Comparison of ENCODE assay signal across 1 cellular context in the genomic region with DNA sequence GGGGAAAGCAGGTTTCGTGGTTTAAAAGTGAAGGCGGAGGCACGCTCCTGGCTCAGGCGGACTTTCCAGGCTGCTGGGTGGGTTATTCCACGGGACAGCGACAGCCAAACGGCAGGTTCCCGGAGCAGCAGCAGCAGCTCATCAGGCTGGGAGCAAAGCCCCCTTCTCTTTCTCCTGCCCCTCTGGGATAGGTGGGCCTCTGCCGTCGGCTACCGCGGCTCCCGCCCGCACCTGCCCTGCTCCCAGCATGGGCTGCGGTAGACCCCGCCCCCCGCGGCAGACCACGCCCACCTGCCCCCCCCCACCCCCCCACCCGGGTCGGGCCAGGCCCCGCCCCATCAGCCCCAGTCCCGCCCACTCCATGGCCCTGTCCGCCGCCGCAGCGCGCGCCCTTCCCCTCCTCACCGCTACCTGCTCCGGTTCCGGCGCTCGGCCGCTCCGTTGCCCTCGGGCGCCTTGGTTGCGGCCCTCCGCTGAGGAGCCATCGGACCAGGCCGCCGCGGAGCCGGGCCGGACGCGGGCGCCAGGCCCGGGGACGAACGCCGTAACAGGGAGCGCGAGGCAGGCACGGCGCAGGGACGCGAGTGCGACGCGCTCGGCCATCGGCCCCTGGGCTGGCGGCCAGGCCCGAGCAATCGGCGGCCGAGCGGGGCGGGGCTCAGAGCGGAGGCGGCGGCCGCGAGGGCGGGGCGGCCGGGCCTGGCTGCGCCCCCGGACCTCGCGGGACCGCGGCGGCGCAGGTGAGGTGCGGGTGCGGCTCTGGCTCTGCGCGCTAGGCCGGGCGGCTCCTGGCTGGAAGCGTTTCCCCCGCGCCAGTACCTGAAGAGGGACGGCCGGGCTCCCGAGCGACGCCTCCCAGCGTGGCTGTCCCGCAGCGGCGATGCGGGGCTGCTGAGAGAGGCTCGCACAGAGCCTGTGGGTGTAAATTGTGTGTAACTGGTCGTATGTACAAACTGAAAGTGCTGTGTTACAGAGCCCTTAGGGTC.
TF ChIP-seq lines count a peak whose summit lies in the region.

A gene (plus strand): TSS at position 347 of the 986 bp plus-strand sequence. CDS start 1,453 bp downstream, outside the sequence.
A gene with protein sequence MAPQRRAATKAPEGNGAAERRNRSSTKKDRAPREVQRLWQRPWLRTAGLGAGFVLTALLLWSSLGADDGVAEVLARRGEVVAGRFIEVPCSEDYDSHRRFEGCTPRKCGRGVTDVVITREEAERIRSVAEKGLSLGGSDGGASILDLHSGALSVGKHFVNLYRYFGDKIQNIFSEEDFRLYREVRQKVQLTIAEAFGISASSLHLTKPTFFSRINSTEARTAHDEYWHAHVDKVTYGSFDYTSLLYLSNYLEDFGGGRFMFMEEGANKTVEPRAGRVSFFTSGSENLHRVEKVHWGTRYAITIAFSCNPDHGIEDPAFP (minus strand): TSS at position 586 of the 986 bp plus-strand sequence. CDS start 101 bp downstream, at position 485.

TF ChIP-seq in HepG2, 621 proteins besides CTCF, POLR2A, EP300 and RAD21 (continued from another document and continues in another):
- TF ChIP-seq ZNF772 (CRISPR knock-in tag; IDR thresholded peaks at IDR 0.05) (no peak), AHR (CRISPR knock-in tag; IDR thresholded peaks at IDR 0.05) (peak; percentile 80; the same call in 1 of the 2 replicates), ZNF264 (CRISPR knock-in tag; IDR thresholded peaks at IDR 0.05) (no peak), ZNF569 (CRISPR knock-in tag; IDR thresholded peaks at IDR 0.05; ENCODE audit: borderline replicate concordance) (no peak), ZNF329 (CRISPR knock-in tag; IDR thresholded peaks at IDR 0.05; ENCODE audit: low read depth) (peak; percentile 42; the same call in 1 of the 2 replicates), SIN3A (IDR thresholded peaks at IDR 0.05; ENCODE audit: borderline replicate concordance, low read depth, low read length) (peak; percentile 63; the same call in 1 of the 2 replicates), ZNF136 (CRISPR knock-in tag; IDR thresholded peaks at IDR 0.05; ENCODE audit: low read depth) (no peak), ZNF138 (CRISPR knock-in tag; IDR thresholded peaks at IDR 0.05; ENCODE audit: low read depth) (peak; percentile 53; the same call in 1 of the 2 replicates), ZFP82 (CRISPR knock-in tag; IDR thresholded peaks at IDR 0.05; ENCODE audit: borderline replicate concordance) (peak; percentile 10; the same call in 1 of the 2 replicates), ZNF326 (CRISPR knock-in tag; IDR thresholded peaks at IDR 0.05; ENCODE audit: borderline replicate concordance) (no peak), ZSCAN21 (CRISPR knock-in tag; IDR thresholded peaks at IDR 0.05; ENCODE audit: borderline replicate concordance) (peak; percentile 92; the same call in 1 of the 2 replicates), NFATC3 (CRISPR knock-in tag; IDR thresholded peaks at IDR 0.05) (0 out of 2 replicates have a peak, but pooled peaks have one; percentile 71), NR1H2 (CRISPR knock-in tag; IDR thresholded peaks at IDR 0.05; ENCODE audit: borderline replicate concordance, low read depth) (peak; percentile 71; the same call in 1 of the 2 replicates), SMAD3 (CRISPR knock-in tag; IDR thresholded peaks at IDR 0.05) (0 out of 2 replicates have a peak, but pooled peaks have one; percentile 17), ZNF883 (CRISPR knock-in tag; IDR thresholded peaks at IDR 0.05; ENCODE audit: not compliant biosample characterization) (peak; percentile 97), CBX2 (IDR thresholded peaks at IDR 0.05; ENCODE audit: low read depth, low read length) (no peak), CBX2 (CRISPR knock-in tag; IDR thresholded peaks at IDR 0.05; ENCODE audit: low read depth) (no peak), HNRNPH1 (optimal IDR thresholded peaks at IDR 0.05; ENCODE audit: low read depth, low read length) (no peak), ZNF468 (CRISPR knock-in tag; IDR thresholded peaks at IDR 0.05) (peak; percentile 70; the same call in 1 of the 2 replicates), RXRA (CRISPR knock-in tag; IDR thresholded peaks at IDR 0.05) (peak; percentile 71), ZSCAN30 (CRISPR knock-in tag; IDR thresholded peaks at IDR 0.05) (no peak), TOE1 (CRISPR knock-in tag; IDR thresholded peaks at IDR 0.05) (no peak), ZBTB8A (CRISPR knock-in tag; IDR thresholded peaks at IDR 0.05; ENCODE audit: borderline replicate concordance, low read depth) (no peak)
- TF ChIP-seq, protein P1, sequence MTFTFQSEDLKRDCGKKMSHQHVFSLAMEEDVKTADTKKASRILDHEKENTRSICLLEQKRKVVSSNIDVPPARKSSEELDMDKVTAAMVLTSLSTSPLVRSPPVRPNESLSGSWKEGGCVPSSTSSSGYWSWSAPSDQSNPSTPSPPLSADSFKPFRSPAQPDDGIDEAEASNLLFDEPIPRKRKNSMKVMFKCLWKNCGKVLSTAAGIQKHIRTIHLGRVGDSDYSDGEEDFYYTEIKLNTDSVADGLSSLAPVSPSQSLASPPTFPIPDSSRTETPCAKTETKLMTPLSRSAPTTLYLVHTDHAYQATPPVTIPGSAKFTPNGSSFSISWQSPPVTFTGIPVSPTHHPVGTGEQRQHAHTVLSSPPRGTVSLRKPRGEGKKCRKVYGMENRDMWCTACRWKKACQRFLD (CRISPR knock-in tag; IDR thresholded peaks at IDR 0.05; ENCODE audit: borderline replicate concordance), result 0 out of 2 replicates have a peak, but pooled peaks have one; percentile 37
- TF ChIP-seq, protein P2, sequence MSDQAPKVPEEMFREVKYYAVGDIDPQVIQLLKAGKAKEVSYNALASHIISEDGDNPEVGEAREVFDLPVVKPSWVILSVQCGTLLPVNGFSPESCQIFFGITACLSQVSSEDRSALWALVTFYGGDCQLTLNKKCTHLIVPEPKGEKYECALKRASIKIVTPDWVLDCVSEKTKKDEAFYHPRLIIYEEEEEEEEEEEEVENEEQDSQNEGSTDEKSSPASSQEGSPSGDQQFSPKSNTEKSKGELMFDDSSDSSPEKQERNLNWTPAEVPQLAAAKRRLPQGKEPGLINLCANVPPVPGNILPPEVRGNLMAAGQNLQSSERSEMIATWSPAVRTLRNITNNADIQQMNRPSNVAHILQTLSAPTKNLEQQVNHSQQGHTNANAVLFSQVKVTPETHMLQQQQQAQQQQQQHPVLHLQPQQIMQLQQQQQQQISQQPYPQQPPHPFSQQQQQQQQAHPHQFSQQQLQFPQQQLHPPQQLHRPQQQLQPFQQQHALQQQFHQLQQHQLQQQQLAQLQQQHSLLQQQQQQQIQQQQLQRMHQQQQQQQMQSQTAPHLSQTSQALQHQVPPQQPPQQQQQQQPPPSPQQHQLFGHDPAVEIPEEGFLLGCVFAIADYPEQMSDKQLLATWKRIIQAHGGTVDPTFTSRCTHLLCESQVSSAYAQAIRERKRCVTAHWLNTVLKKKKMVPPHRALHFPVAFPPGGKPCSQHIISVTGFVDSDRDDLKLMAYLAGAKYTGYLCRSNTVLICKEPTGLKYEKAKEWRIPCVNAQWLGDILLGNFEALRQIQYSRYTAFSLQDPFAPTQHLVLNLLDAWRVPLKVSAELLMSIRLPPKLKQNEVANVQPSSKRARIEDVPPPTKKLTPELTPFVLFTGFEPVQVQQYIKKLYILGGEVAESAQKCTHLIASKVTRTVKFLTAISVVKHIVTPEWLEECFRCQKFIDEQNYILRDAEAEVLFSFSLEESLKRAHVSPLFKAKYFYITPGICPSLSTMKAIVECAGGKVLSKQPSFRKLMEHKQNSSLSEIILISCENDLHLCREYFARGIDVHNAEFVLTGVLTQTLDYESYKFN (CRISPR knock-in tag; conservative IDR thresholded peaks at IDR 0.05), result 0 out of 2 replicates have a peak, but pooled peaks have one; percentile 29
- TF ChIP-seq, protein P3, sequence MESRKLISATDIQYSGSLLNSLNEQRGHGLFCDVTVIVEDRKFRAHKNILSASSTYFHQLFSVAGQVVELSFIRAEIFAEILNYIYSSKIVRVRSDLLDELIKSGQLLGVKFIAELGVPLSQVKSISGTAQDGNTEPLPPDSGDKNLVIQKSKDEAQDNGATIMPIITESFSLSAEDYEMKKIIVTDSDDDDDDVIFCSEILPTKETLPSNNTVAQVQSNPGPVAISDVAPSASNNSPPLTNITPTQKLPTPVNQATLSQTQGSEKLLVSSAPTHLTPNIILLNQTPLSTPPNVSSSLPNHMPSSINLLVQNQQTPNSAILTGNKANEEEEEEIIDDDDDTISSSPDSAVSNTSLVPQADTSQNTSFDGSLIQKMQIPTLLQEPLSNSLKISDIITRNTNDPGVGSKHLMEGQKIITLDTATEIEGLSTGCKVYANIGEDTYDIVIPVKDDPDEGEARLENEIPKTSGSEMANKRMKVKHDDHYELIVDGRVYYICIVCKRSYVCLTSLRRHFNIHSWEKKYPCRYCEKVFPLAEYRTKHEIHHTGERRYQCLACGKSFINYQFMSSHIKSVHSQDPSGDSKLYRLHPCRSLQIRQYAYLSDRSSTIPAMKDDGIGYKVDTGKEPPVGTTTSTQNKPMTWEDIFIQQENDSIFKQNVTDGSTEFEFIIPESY (CRISPR knock-in tag; IDR thresholded peaks at IDR 0.05), result no peak; the same call in 1 of the 2 replicates
- TF ChIP-seq, protein P4, sequence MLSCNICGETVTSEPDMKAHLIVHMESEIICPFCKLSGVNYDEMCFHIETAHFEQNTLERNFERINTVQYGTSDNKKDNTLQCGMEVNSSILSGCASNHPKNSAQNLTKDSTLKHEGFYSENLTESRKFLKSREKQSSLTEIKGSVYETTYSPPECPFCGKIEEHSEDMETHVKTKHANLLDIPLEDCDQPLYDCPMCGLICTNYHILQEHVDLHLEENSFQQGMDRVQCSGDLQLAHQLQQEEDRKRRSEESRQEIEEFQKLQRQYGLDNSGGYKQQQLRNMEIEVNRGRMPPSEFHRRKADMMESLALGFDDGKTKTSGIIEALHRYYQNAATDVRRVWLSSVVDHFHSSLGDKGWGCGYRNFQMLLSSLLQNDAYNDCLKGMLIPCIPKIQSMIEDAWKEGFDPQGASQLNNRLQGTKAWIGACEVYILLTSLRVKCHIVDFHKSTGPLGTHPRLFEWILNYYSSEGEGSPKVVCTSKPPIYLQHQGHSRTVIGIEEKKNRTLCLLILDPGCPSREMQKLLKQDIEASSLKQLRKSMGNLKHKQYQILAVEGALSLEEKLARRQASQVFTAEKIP (CRISPR knock-in tag; IDR thresholded peaks at IDR 0.05; ENCODE audit: borderline replicate concordance), result no peak
- TF ChIP-seq, protein P5, sequence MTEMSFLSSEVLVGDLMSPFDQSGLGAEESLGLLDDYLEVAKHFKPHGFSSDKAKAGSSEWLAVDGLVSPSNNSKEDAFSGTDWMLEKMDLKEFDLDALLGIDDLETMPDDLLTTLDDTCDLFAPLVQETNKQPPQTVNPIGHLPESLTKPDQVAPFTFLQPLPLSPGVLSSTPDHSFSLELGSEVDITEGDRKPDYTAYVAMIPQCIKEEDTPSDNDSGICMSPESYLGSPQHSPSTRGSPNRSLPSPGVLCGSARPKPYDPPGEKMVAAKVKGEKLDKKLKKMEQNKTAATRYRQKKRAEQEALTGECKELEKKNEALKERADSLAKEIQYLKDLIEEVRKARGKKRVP (CRISPR knock-in tag; IDR thresholded peaks at IDR 0.05), result no peak
- TF ChIP-seq, protein P6, sequence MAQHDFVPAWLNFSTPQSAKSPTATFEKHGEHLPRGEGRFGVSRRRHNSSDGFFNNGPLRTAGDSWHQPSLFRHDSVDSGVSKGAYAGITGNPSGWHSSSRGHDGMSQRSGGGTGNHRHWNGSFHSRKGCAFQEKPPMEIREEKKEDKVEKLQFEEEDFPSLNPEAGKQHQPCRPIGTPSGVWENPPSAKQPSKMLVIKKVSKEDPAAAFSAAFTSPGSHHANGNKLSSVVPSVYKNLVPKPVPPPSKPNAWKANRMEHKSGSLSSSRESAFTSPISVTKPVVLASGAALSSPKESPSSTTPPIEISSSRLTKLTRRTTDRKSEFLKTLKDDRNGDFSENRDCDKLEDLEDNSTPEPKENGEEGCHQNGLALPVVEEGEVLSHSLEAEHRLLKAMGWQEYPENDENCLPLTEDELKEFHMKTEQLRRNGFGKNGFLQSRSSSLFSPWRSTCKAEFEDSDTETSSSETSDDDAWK (CRISPR knock-in tag; IDR thresholded peaks at IDR 0.05), result no peak
- TF ChIP-seq, protein P7, sequence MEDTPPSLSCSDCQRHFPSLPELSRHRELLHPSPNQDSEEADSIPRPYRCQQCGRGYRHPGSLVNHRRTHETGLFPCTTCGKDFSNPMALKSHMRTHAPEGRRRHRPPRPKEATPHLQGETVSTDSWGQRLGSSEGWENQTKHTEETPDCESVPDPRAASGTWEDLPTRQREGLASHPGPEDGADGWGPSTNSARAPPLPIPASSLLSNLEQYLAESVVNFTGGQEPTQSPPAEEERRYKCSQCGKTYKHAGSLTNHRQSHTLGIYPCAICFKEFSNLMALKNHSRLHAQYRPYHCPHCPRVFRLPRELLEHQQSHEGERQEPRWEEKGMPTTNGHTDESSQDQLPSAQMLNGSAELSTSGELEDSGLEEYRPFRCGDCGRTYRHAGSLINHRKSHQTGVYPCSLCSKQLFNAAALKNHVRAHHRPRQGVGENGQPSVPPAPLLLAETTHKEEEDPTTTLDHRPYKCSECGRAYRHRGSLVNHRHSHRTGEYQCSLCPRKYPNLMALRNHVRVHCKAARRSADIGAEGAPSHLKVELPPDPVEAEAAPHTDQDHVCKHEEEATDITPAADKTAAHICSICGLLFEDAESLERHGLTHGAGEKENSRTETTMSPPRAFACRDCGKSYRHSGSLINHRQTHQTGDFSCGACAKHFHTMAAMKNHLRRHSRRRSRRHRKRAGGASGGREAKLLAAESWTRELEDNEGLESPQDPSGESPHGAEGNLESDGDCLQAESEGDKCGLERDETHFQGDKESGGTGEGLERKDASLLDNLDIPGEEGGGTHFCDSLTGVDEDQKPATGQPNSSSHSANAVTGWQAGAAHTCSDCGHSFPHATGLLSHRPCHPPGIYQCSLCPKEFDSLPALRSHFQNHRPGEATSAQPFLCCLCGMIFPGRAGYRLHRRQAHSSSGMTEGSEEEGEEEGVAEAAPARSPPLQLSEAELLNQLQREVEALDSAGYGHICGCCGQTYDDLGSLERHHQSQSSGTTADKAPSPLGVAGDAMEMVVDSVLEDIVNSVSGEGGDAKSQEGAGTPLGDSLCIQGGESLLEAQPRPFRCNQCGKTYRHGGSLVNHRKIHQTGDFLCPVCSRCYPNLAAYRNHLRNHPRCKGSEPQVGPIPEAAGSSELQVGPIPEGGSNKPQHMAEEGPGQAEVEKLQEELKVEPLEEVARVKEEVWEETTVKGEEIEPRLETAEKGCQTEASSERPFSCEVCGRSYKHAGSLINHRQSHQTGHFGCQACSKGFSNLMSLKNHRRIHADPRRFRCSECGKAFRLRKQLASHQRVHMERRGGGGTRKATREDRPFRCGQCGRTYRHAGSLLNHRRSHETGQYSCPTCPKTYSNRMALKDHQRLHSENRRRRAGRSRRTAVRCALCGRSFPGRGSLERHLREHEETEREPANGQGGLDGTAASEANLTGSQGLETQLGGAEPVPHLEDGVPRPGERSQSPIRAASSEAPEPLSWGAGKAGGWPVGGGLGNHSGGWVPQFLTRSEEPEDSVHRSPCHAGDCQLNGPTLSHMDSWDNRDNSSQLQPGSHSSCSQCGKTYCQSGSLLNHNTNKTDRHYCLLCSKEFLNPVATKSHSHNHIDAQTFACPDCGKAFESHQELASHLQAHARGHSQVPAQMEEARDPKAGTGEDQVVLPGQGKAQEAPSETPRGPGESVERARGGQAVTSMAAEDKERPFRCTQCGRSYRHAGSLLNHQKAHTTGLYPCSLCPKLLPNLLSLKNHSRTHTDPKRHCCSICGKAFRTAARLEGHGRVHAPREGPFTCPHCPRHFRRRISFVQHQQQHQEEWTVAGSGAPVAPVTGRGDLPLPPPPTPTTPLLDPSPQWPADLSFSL (CRISPR knock-in tag; IDR thresholded peaks at IDR 0.05), result no peak
- TF ChIP-seq, protein P8, sequence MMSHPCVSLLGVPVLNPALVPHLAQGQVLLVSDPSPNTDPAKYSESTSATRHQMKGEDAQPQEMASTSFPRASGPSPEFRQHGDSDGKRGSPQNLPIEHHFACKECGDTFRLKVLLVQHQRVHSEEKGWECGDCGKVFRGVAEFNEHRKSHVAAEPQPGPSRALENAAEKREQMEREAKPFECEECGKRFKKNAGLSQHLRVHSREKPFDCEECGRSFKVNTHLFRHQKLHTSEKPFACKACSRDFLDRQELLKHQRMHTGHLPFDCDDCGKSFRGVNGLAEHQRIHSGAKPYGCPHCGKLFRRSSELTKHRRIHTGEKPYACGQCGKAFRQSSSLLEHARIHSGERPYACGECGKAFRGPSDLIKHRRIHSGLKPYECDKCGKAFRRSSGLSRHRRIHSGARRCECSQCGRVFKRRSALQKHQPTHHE (CRISPR knock-in tag; IDR thresholded peaks at IDR 0.05; ENCODE audit: borderline replicate concordance), result no peak
